Comparison of ENCODE assay signal across 11 cellular contexts in the genomic region with DNA sequence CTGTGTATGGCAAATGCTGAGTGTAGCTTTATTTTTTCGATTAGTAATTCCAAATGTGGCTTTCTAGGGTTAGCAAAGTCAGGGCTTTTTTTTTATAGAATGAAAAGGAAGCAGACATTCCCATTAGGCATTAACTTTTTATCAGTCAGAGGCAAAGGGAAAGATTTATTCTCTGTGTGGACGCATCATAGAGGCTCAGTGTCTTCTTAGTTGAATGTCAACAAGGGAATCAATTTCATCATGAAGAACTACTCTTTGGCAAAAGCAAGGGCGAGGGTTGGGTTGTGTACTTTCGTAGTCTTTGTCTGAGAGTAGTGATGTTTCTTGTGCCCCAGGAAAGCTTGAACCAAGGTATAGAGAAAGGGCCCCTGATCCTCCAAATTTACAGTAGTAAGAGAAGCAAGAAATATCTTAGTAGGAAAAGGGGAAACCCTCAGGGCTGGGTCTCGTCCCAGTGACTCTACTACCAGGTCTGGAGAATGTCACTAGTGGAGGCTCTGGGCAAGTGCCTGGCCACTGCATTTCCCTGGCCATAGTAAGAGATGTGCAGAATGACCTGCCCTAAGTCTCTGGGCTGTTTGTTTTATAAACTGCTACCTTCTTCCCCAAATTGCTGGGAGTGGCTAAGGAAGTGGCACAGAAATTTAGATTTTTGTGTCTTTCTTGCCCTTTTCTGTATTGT. TPM values are rescaled to one million over a fixed set of nuclear protein-coding genes. Genes with fewer than 3 reads are reported as not detected.
DNase-seq lines count a peak whose midpoint lies in the region; ATAC-seq and TF ChIP-seq lines count a peak whose summit lies in the region.
"Had no signal": no experiment of that assay in that cellular context is flagged by ENCODE, and none has a peak within 500 bp of the region (broad histone marks: within the 10 kb centered on the region; RNA-seq: fewer than 3 reads in every experiment).

No MANE protein-coding gene starts in this region.

- H3K4me2 ChIP-seq in fibroblast of lung (ENCODE audit: extremely low read depth, insufficient read depth, low read length) (peak overlapping the region; percentile 4), Karpas-422 (ENCODE audit: low read depth, low read length, poor library complexity, severe bottlenecking) (no peak overlapping the region)

- H3K79me2 ChIP-seq in fibroblast of lung (ENCODE audit: control insufficient read depth, insufficient read depth, low read length) (peaks cover 71% of the 10 kb centered on the region), Karpas-422 (ENCODE audit: low read length) (no peaks in the 10 kb centered on the region)

- H3K9me3 Mint-ChIP-seq in WTC11: no peaks in the 10 kb centered on the region
- H3K9me3 Mint-ChIP-seq in osteocyte (ENCODE audit: unreplicated experiment): no peaks in the 10 kb centered on the region
- H3K9me3 Mint-ChIP-seq: naive B cell had no signal

- TF ChIP-seq CTCF in WTC11 (IDR thresholded peaks at IDR 0.05) (no peak), fibroblast of lung (conservative IDR thresholded peaks at IDR 0.05 in 1 of 2, IDR thresholded peaks at IDR 0.05 in 1 of 2; ENCODE audit: low read depth in 1 of 2, low read length in 2 of 2) (no peak), osteocyte (IDR thresholded peaks at IDR 0.05) (no peak), upper lobe of left lung (IDR thresholded peaks at IDR 0.05) (no peak)

- ATAC-seq in WTC11 (no peak), upper lobe of left lung (ENCODE audit: low FRiP score in 2 of 2) (no peak)
- ATAC-seq: activated CD4-positive, CD25-positive, alpha-beta regulatory T cell treated with anti-CD3 and anti-CD28 coated beads, Interleukin-2, amount 50 U/mL, for 24 hours had no signal

- H3K4me1 Mint-ChIP-seq in WTC11 (peaks cover 87% of the 10 kb centered on the region), osteocyte (ENCODE audit: unreplicated experiment) (peaks cover 88% of the 10 kb centered on the region)
- H3K4me1 Mint-ChIP-seq: naive B cell had no signal

- no peak overlapping the region for H3K4me3 Mint-ChIP-seq in WTC11
- no peak overlapping the region for H3K4me3 Mint-ChIP-seq in osteocyte (ENCODE audit: unreplicated experiment)
- H3K4me3 Mint-ChIP-seq: naive B cell had no signal

- H3K27ac ChIP-seq in fibroblast of lung (ENCODE audit: insufficient read depth, low read length) (no peak overlapping the region), upper lobe of left lung (peak overlapping the region; percentile 24 to 75 (median 70)), Karpas-422 (ENCODE audit: low read length) (no peak overlapping the region)

- H3K9me3 ChIP-seq in fibroblast of lung (ENCODE audit: control insufficient read depth, insufficient read depth, low read depth, low read length) (no peaks in the 10 kb centered on the region), upper lobe of left lung (no peaks in the 10 kb centered on the region), Karpas-422 (ENCODE audit: low read length) (no peaks in the 10 kb centered on the region), MG63 (no peaks in the 10 kb centered on the region)

- peak overlapping the region; percentile 71 for H3K27ac Mint-ChIP-seq in WTC11
- peak overlapping the region; percentile 95 for H3K27ac Mint-ChIP-seq in osteocyte (ENCODE audit: unreplicated experiment)

- 52 to 66% methylated on average over 5 of the region's 5 CpGs for WGBS in upper lobe of left lung, 2 donors

- H3K36me3 ChIP-seq in fibroblast of lung (ENCODE audit: control insufficient read depth, insufficient read depth, low read length) (no peaks in the 10 kb centered on the region), upper lobe of left lung (no peaks in the 10 kb centered on the region), Karpas-422 (ENCODE audit: insufficient read depth, low read length) (no peaks in the 10 kb centered on the region), MG63 (no peaks in the 10 kb centered on the region; the same call in 1 of the 2 replicates)

- no peak for TF ChIP-seq EP300 in upper lobe of left lung (IDR thresholded peaks at IDR 0.05)

- no peak for TF ChIP-seq POLR2A in upper lobe of left lung (IDR thresholded peaks at IDR 0.05)

- H4K20me1 ChIP-seq in fibroblast of lung (ENCODE audit: control insufficient read depth, extremely low read depth, insufficient read depth, low read length) (no peaks in the 10 kb centered on the region), Karpas-422 (ENCODE audit: insufficient read depth, low read depth, low read length) (no peaks in the 10 kb centered on the region)

- DNase-seq in WTC11 (ENCODE audit: low spot score) (no peak), fibroblast of lung (ENCODE audit: low read depth in 2 of 2) (no peak), osteocyte (ENCODE audit: extremely low spot score, unreplicated experiment) (no peak), upper lobe of left lung (no peak), NCI-H1105 (lab: John Stamatoyannopoulos, UW) (no peak), Karpas-422 (no peak), MG63 (no peak)
- DNase-seq: activated T-cell treated with anti-CD3 and anti-CD28 coated beads, Interleukin-2, amount 50 U/mL, for 1 hour; naive B cell; SW 1271 had no signal

- CTCF ChIA-PET in WTC11 (lab: Charles Lee): interaction anchor here (1.1 to 7.8 kb wide), 7 partner anchors 9 to 76 kb away, joined by 3 to 72 read pairs (median 4); no protein-coding TSS in a partner anchor

- no peak overlapping the region for H2AFZ ChIP-seq in fibroblast of lung (ENCODE audit: low read length)
- H2AFZ ChIP-seq in Karpas-422 (ENCODE audit: low read length): no peak overlapping the region

- H3K27me3 ChIP-seq in fibroblast of lung (ENCODE audit: control insufficient read depth, insufficient read depth, low read length) (no peaks in the 10 kb centered on the region), upper lobe of left lung (no peaks in the 10 kb centered on the region), Karpas-422 (ENCODE audit: low read length) (no peaks in the 10 kb centered on the region), MG63 (no peaks in the 10 kb centered on the region)

- H3K4me1 ChIP-seq in fibroblast of lung (ENCODE audit: control insufficient read depth, extremely low read depth, insufficient read depth, low read length) (peaks cover 32% of the 10 kb centered on the region), upper lobe of left lung (peaks cover 69 to 91% (median 89%) of the 10 kb centered on the region in 4 donors), Karpas-422 (ENCODE audit: low read length) (no peaks in the 10 kb centered on the region)

- H3K9ac ChIP-seq in fibroblast of lung (ENCODE audit: insufficient read depth, low read length) (no peak overlapping the region), Karpas-422 (ENCODE audit: low read length) (no peak overlapping the region)

- H3K36me3 Mint-ChIP-seq in WTC11 (no peaks in the 10 kb centered on the region), osteocyte (ENCODE audit: unreplicated experiment) (no peaks in the 10 kb centered on the region)

- H3K27me3 Mint-ChIP-seq in WTC11 (ENCODE audit: low read depth): no peaks in the 10 kb centered on the region
- no peaks in the 10 kb centered on the region for H3K27me3 Mint-ChIP-seq in osteocyte (ENCODE audit: unreplicated experiment)
- H3K27me3 Mint-ChIP-seq: naive B cell had no signal

- no peaks in the 10 kb centered on the region for H3K9me2 ChIP-seq in Karpas-422 (replicated peaks; ENCODE audit: insufficient read depth, low read length)

- no peak overlapping the region for H3K4me3 ChIP-seq in fibroblast of lung (replicated peaks in 1 of 4; ENCODE audit: control extremely low read depth in 1 of 4, insufficient read depth in 1 of 4, low read depth in 3 of 4, low read length in 4 of 4)
- H3K4me3 ChIP-seq in upper lobe of left lung: no peak overlapping the region
- H3K4me3 ChIP-seq in Karpas-422 (ENCODE audit: low read length): no peak overlapping the region
- no peak overlapping the region for H3K4me3 ChIP-seq in MG63

- POLR2A ChIA-PET in WTC11 (lab: Charles Lee): interaction anchor here (1.4 kb wide), 1 partner anchor 16 kb away, joined by 3 read pairs; no protein-coding TSS in a partner anchor

TF ChIP-seq in WTC11, 78 proteins besides CTCF, POLR2A, EP300 and RAD21 (continues in another document):
- no peak for TF ChIP-seq KAT7 (CRISPR knock-in tag; IDR thresholded peaks at IDR 0.05; ENCODE audit: borderline replicate concordance)
- TF ChIP-seq EMX1 (CRISPR knock-in tag; IDR thresholded peaks at IDR 0.05): no peak
- TF ChIP-seq, protein P1, sequence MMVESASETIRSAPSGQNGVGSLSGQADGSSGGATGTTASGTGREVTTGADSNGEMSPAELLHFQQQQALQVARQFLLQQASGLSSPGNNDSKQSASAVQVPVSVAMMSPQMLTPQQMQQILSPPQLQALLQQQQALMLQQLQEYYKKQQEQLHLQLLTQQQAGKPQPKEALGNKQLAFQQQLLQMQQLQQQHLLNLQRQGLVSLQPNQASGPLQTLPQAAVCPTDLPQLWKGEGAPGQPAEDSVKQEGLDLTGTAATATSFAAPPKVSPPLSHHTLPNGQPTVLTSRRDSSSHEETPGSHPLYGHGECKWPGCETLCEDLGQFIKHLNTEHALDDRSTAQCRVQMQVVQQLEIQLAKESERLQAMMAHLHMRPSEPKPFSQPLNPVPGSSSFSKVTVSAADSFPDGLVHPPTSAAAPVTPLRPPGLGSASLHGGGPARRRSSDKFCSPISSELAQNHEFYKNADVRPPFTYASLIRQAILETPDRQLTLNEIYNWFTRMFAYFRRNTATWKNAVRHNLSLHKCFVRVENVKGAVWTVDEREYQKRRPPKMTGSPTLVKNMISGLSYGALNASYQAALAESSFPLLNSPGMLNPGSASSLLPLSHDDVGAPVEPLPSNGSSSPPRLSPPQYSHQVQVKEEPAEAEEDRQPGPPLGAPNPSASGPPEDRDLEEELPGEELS (CRISPR knock-in tag; IDR thresholded peaks at IDR 0.05): no peak
- TF ChIP-seq NR1H2 (CRISPR knock-in tag; IDR thresholded peaks at IDR 0.05): no peak
- TF ChIP-seq, protein P2, sequence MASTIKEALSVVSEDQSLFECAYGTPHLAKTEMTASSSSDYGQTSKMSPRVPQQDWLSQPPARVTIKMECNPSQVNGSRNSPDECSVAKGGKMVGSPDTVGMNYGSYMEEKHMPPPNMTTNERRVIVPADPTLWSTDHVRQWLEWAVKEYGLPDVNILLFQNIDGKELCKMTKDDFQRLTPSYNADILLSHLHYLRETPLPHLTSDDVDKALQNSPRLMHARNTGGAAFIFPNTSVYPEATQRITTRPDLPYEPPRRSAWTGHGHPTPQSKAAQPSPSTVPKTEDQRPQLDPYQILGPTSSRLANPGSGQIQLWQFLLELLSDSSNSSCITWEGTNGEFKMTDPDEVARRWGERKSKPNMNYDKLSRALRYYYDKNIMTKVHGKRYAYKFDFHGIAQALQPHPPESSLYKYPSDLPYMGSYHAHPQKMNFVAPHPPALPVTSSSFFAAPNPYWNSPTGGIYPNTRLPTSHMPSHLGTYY (CRISPR knock-in tag; IDR thresholded peaks at IDR 0.05): no peak

RNA-seq across cellular contexts. Expression of a gene that starts 30.0 kb away (rescaled TPM):
- 214 to 327 TPM (median 222 TPM) in 3 replicates for total RNA-seq in WTC11 (2021)
- total RNA-seq in fibroblast of lung: 265 and 414 TPM in 2 replicates
- polyA plus RNA-seq in fibroblast of lung: 110 and 178 TPM in 2 replicates
- polyA plus RNA-seq in fibroblast of lung (2012): 116 and 225 TPM in 2 replicates
- 211 and 350 TPM in 2 replicates for polyA minus RNA-seq in fibroblast of lung (ENCODE audit: low replicate concordance)
- 431 and 452 TPM in 2 replicates for total RNA-seq in osteocyte
- 1,000 to 10,000 TPM in 1 of 6 donors, 100 to 1,000 TPM in 5; 359 to 1,160 (median 531) TPM for total RNA-seq in upper lobe of left lung
- 4.9 and 6.2 TPM in 2 replicates for total RNA-seq in Karpas-422 (2014; rRNA removed; shearing (Covaris generic); ENCODE audit: low replicate concordance)
- 51.9 and 68.1 TPM in 2 replicates for total RNA-seq in MG63 (2014; rRNA removed; shearing (Covaris generic); ENCODE audit: low replicate concordance)

Comparison
In these comparisons a context has a peak if more than half of its experiments do, and no peak if none do; other contexts are left out.
1. H3K27ac ChIP-seq: peak in upper lobe of left lung (4 of 4); none in fibroblast of lung (single experiment) and Karpas-422 (single experiment).